Comparison of ENCODE assay signal across 15 cellular contexts in genomic region chr13:78680064-78680463, GRCh38.
DNase-seq lines count a peak whose midpoint lies in the region; ATAC-seq lines count a peak whose summit lies in the region.
"Had no signal": no experiment of that assay in that cellular context is flagged by ENCODE, and none has a peak within 500 bp of the region (broad histone marks: within the 10 kb centered on the region; RNA-seq: fewer than 3 reads in every experiment).

No MANE protein-coding gene starts in this region.

- DNase-seq in NCI-H1092 (lab: John Stamatoyannopoulos, UW) (peak; percentile 62), NCI-H1694 (lab: John Stamatoyannopoulos, UW) (peak; percentile 93), NCI-H526 (lab: John Stamatoyannopoulos, UW) (peak; percentile 95 to 98), left kidney (ENCODE audit: low read depth, low spot score) (peak; percentile 83), SW 1271 (lab: John Stamatoyannopoulos, UW) (no peak), NCI-H82 (lab: John Stamatoyannopoulos, UW) (no peak)
- DNase-seq: activated B cell treated with CpG ODN at 0.5 μM for 24 hours; activated naive CD4-positive, alpha-beta T cell treated with anti-CD3 and anti-CD28 coated beads, Interleukin-2, amount 50 U/mL, for 16 hours; aorta; CD4-positive, alpha-beta T cell; GDM1; lower lobe of right lung; mucosa of descending colon; stimulated activated CD4-positive, alpha-beta T cell treated with anti-CD3 and anti-CD28 coated beads, Interleukin-1b, Interleukin-23, amount 100 ng/mL, for 48 hours had no signal

- no peak for ATAC-seq in GM19035 (IDR thresholded peaks at IDR 0.05; ENCODE audit: unreplicated experiment)
- ATAC-seq: mucosa of descending colon had no signal

Comparison
In these comparisons a context has a peak if more than half of its experiments do, and no peak if none do; other contexts are left out.
1. DNase-seq: peak in NCI-H1092 (single experiment), NCI-H1694 (single experiment), NCI-H526 (2 of 2) and left kidney (single experiment); none in SW 1271 (0 of 2) and NCI-H82 (single experiment).